Comparison of ENCODE assay signal across 8 cellular contexts in genomic region chr1:94325379-94326302, GRCh38.
A peak's percentile ranks its signal among the peaks of the same experiment; 100 is the strongest.
DNase-seq lines count a peak whose midpoint lies in the region; ATAC-seq and TF ChIP-seq lines count a peak whose summit lies in the region.

No MANE protein-coding gene starts in this region.

- no peak for ATAC-seq in GM18861 (IDR thresholded peaks at IDR 0.05; ENCODE audit: unreplicated experiment)

- TF ChIP-seq CTCF in fibroblast of pulmonary artery (IDR thresholded peaks at IDR 0.05; ENCODE audit: low read length, missing control alignments) (no peak), lower leg skin (IDR thresholded peaks at IDR 0.05) (no peak), prostate gland (IDR thresholded peaks at IDR 0.05) (no peak)

- H3K27me3 ChIP-seq in prostate gland (replicated peaks; ENCODE audit: insufficient read depth) = no peaks in the 10 kb centered on the region

- H3K4me3 ChIP-seq in fibroblast of pulmonary artery (replicated peaks; ENCODE audit: low read depth, low read length) = peak overlapping the region; percentile 11
- no peak overlapping the region for H3K4me3 ChIP-seq in skeletal muscle cell (ENCODE audit: low read depth, low read length)
- no peak overlapping the region for H3K4me3 ChIP-seq in lower leg skin (ENCODE audit: low read depth, poor library complexity, severe bottlenecking)
- H3K4me3 ChIP-seq in prostate gland = no peak overlapping the region

- intact Hi-C loops in lower leg skin (cut with DNase I; ENCODE audit: low total_unique reads) = no loop called here
- intact Hi-C loops in prostate gland (cut with DNase I) = loop anchor here (5.0 kb wide), 1 partner anchor 88 kb away; the partner anchor contains the start of gene ARHGAP29

- CTCF ChIA-PET in HEK293T (lab: Yijun Ruan, JAX) = interaction anchor here (1.0 to 2.8 kb wide), 5 partner anchors 10 to 286 kb away, joined by 3 to 9 read pairs (median 5); no protein-coding TSS in a partner anchor

- H3K4me1 ChIP-seq in prostate gland (replicated peaks) = peaks cover 8% of the 10 kb centered on the region

- in situ Hi-C loops in SK-MEL-5 (cut with HindIII; ENCODE audit: low pct_unique_long_range_greater_than_20kb, low sequenced_read_pairs) = no loop called here

- TF ChIP-seq POLR2A in lower leg skin (IDR thresholded peaks at IDR 0.05) (no peak), prostate gland (IDR thresholded peaks at IDR 0.05) (no peak)

- no peaks in the 10 kb centered on the region for H3K9me3 ChIP-seq in prostate gland

- H3K27ac ChIP-seq in prostate gland = peak overlapping the region in 1 of 2 donors; percentile 49

- DNase-seq in GM03348 (ENCODE audit: low spot score) (peak; percentile 84), SK-MEL-5 (ENCODE audit: low read depth, low spot score) (peak; percentile 78), fibroblast of pulmonary artery (ENCODE audit: low read depth) (peak; percentile 98), skeletal muscle cell (ENCODE audit: low read depth) (peak; percentile 97), lower leg skin (ENCODE audit: low spot score in 2 of 2) (no peak), HEK293T (ENCODE audit: extremely low spot score) (no peak), prostate gland (ENCODE audit: low spot score) (no peak)

- POLR2A ChIA-PET in HEK293T (lab: Yijun Ruan, JAX) = interaction anchor here (1.0 kb wide), 1 partner anchor 78 kb away, joined by 4 read pairs; no protein-coding TSS in a partner anchor

- H3K36me3 ChIP-seq in prostate gland = no peaks in the 10 kb centered on the region

- WGBS in lower leg skin, 2 donors = 14 to 18% methylated on average over 5 of the region's 5 CpGs
- 10% methylated on average over 5 of the region's 5 CpGs for WGBS in prostate gland

TF ChIP-seq in HEK293T, 16 proteins besides CTCF, POLR2A, EP300 and RAD21:
- no peak for TF ChIP-seq NFRKB (IDR thresholded peaks at IDR 0.05)
- TF ChIP-seq BHLHE40 (IDR thresholded peaks at IDR 0.05; ENCODE audit: borderline replicate concordance) = no peak
- no peak for TF ChIP-seq LEF1 (IDR thresholded peaks at IDR 0.05; ENCODE audit: borderline replicate concordance)
- no peak for TF ChIP-seq FOXM1 (IDR thresholded peaks at IDR 0.05; ENCODE audit: borderline replicate concordance)
- TF ChIP-seq SUZ12 (IDR thresholded peaks at IDR 0.05) = no peak
- no peak for TF ChIP-seq SP1 (IDR thresholded peaks at IDR 0.05)
- no peak for TF ChIP-seq PKNOX1 (IDR thresholded peaks at IDR 0.05)
- no peak for TF ChIP-seq TARDBP (IDR thresholded peaks at IDR 0.05)
- no peak for TF ChIP-seq ARNT (IDR thresholded peaks at IDR 0.05)
- no peak for TF ChIP-seq L3MBTL2 (conservative IDR thresholded peaks at IDR 0.05)
- TF ChIP-seq ZNF384 (IDR thresholded peaks at IDR 0.05) = no peak

Comparison
In these comparisons a context has a peak if more than half of its experiments do, and no peak if none do; other contexts are left out.
1. DNase-seq: peak in GM03348 (single experiment), SK-MEL-5 (single experiment), fibroblast of pulmonary artery (single experiment) and skeletal muscle cell (single experiment); none in lower leg skin (0 of 2), HEK293T (single experiment) and prostate gland (single experiment).